In the genomic region with DNA sequence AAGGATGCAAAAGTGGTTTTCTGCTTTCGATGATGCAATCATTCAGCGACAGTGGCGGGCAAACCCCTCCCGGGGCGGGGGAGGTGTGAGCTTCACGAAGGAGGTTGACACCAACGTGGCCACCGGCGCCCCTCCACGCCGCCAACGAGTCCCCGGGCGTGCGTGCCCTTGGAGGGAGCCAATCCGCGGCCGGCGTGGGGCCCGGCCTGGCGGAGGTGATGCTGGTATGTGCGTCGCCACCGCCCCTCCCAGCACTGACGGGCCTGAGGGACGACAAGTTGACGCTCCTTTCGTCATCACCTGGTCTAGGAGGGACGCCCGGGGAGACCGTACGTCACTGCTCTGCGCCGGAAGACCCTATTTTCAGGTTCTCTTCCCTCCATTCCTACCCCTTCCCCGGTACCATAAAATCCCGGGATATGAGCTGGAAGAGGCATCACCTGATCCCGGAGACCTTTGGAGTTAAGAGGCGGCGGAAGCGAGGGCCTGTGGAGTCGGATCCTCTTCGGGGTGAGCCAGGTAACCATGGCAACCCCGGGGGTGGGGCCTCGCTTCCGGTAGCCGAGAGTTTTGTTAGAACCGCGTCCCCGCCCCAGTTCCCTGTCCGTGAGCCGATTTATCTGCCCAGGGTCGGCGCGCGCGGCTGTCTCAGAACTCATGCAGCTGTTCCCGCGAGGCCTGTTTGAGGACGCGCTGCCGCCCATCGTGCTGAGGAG, we compare ENCODE assay signal across 8 cellular contexts. TPM values are rescaled to one million over a fixed set of nuclear protein-coding genes. Genes with fewer than 3 reads are reported as not detected.
DNase-seq lines count a peak whose midpoint lies in the region; ATAC-seq, FAIRE-seq and TF ChIP-seq lines count a peak whose summit lies in the region.

Gene DXO (minus strand): TSS at position 146 of the 716 bp plus-strand sequence. CDS start 463 bp downstream, outside the sequence.

- TF ChIP-seq CTCF in SU-DHL-6 (IDR thresholded peaks at IDR 0.05; ENCODE audit: insufficient read depth, low read length, poor library complexity, severe bottlenecking) (no peak), pancreas (IDR thresholded peaks at IDR 0.05) (no peak), tibial artery (IDR thresholded peaks at IDR 0.05) (peak in 1 of 2 experiments; percentile 16)

- ATAC-seq in HG02678 (IDR thresholded peaks at IDR 0.05; ENCODE audit: unreplicated experiment) = peak; percentile 91
- peak; percentile 96 for ATAC-seq in Right ventricle myocardium inferior
- ATAC-seq in pancreas = peak; percentile 91 to 96 (median 92)

- peak; percentile 84 for DNase-seq in NCI-H128 (lab: John Stamatoyannopoulos, UW; ENCODE audit: unreplicated experiment)
- peak; percentile 95 for DNase-seq in activated naive CD8-positive, alpha-beta T cell treated with anti-CD3 and anti-CD28 coated beads, Interleukin-2, amount 50 U/mL, for 16 hours (ENCODE audit: low read depth, low spot score)
- peak; percentile 98 for DNase-seq in Right ventricle myocardium inferior (ENCODE audit: missing footprints)
- peak; percentile 90 to 96 (median 94) for DNase-seq in pancreas
- DNase-seq in tibial artery = peak; percentile 96 to 98

- H3K27me3 ChIP-seq in SU-DHL-6 (ENCODE audit: low read length) (no peaks in the 10 kb centered on the region), pancreas (no peaks in the 10 kb centered on the region), tibial artery (no peaks in the 10 kb centered on the region)

- peak within 1 kb of the TSS; percentile 79 for H3K4me2 ChIP-seq in SU-DHL-6 (ENCODE audit: low read depth, low read length, poor library complexity, severe bottlenecking)

- no peaks in the 10 kb centered on the region for H3K9me3 ChIP-seq in SU-DHL-6 (ENCODE audit: insufficient read depth, low read length)
- H3K9me3 ChIP-seq in pancreas = no peaks in the 10 kb centered on the region
- H3K9me3 ChIP-seq in tibial artery = no peaks in the 10 kb centered on the region

- peak within 1 kb of the TSS; percentile 74 for H2AFZ ChIP-seq in SU-DHL-6 (ENCODE audit: low read depth, low read length, severe bottlenecking)

- intact Hi-C loops in Right ventricle myocardium inferior (cut with DNase I) = loop anchor here (10.0 kb wide), 1 partner anchor 1003 kb away; no protein-coding TSS in a partner anchor
- intact Hi-C loops in pancreas (cut with DNase I) = no loop called here
- intact Hi-C loops in tibial artery (cut with DNase I; ENCODE audit: low total_unique reads) = no loop called here

- no peaks in the 10 kb centered on the region for H3K9me2 ChIP-seq in SU-DHL-6 (replicated peaks; ENCODE audit: insufficient read depth, low read length)

- H3F3A ChIP-seq in SU-DHL-6 (ENCODE audit: insufficient read depth) = peaks cover 22% of the 10 kb centered on the region

- H3K36me3 ChIP-seq in SU-DHL-6 (ENCODE audit: low read length) (no peaks in the 10 kb centered on the region), pancreas (peaks cover 0 to 12% (median 0%) of the 10 kb centered on the region in 3 donors), tibial artery (peaks cover 8 to 48% (median 30%) of the 10 kb centered on the region in 3 donors)

- H3K4me1 ChIP-seq in pancreas (peaks cover 0 to 9% (median 5%) of the 10 kb centered on the region in 3 donors), tibial artery (peaks cover 0 to 36% (median 28%) of the 10 kb centered on the region in 4 donors)

- H3K27ac ChIP-seq in SU-DHL-6 (ENCODE audit: low read depth, low read length) (peak within 1 kb of the TSS; percentile 79), pancreas (peak within 1 kb of the TSS; percentile 86 to 97 (median 96)), tibial artery (peak within 1 kb of the TSS; percentile 93 to 95)

- 0% methylated on average over 62 of the region's 62 CpGs for WGBS in pancreas, 2 donors

- FAIRE-seq in pancreas (lab: Jason Lieb, UNC) = no peak

- no peaks in the 10 kb centered on the region for H4K20me1 ChIP-seq in SU-DHL-6 (ENCODE audit: low read depth, low read length)

- H3K79me2 ChIP-seq in SU-DHL-6 (ENCODE audit: insufficient read depth, low read length) = peaks cover 18% of the 10 kb centered on the region

- H3K9ac ChIP-seq in SU-DHL-6 (ENCODE audit: low read length) = peak within 1 kb of the TSS; percentile 69

- TF ChIP-seq POLR2A in GM10847 (IDR thresholded peaks at IDR 0.05; ENCODE audit: extremely low read depth, insufficient read length) = peak; percentile 24

- H3K4me3 ChIP-seq in SU-DHL-6 (ENCODE audit: insufficient read depth, low read length, poor library complexity, severe bottlenecking) (peak within 1 kb of the TSS; percentile 80), pancreas (peak within 1 kb of the TSS; percentile 66 to 89 (median 84)), tibial artery (peak within 1 kb of the TSS; percentile 72 to 75)

RNA-seq across cellular contexts. Expression of gene DXO, which starts in this region (rescaled TPM):
- total RNA-seq in Right ventricle myocardium inferior (9.8 TPM), pancreas (10 to 100 TPM in 4 of 6 donors, 1 to 10 TPM in 2; 8.2 to 12.6 (median 11.0) TPM)
- polyA plus RNA-seq in pancreas = 10 to 100 TPM; 32.0 to 39.7 TPM

Comparison
In these comparisons a context has a peak if more than half of its experiments do, and no peak if none do; other contexts are left out.
1. Peak in every context shown above with its lines: DNase-seq, ATAC-seq, H3K4me3 ChIP-seq and H3K27ac ChIP-seq.